1 cellular context compared by ENCODE assay signal in the genomic region with DNA sequence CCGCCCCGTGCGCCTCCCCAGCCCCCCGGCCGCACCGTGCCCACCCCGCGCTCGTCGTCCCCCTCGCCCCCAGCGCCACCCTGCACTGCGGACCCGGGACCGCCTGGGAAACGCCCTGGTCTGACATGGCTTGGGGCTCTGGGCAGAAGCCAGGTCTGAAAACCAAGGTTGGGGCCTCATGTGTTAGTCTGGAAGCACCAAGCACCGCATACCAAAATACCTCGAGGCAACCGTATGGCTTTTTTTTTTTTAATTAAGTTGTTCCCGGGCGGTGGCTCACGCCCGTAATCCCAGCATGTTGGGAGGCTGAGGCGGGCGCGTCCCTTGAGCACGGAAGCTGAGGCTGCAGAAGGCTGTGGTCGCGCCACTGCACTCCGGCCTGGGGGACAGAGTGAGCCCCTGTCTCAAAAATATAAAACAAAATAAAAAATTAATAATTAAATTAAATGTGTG.
A peak's percentile ranks its signal among the peaks of the same experiment; 100 is the strongest.
TF ChIP-seq lines count a peak whose summit lies in the region.

No MANE protein-coding gene starts in this region.

TF ChIP-seq in HepG2, 621 proteins besides CTCF, POLR2A, EP300 and RAD21 (continued from another document):
- TF ChIP-seq, protein P1, sequence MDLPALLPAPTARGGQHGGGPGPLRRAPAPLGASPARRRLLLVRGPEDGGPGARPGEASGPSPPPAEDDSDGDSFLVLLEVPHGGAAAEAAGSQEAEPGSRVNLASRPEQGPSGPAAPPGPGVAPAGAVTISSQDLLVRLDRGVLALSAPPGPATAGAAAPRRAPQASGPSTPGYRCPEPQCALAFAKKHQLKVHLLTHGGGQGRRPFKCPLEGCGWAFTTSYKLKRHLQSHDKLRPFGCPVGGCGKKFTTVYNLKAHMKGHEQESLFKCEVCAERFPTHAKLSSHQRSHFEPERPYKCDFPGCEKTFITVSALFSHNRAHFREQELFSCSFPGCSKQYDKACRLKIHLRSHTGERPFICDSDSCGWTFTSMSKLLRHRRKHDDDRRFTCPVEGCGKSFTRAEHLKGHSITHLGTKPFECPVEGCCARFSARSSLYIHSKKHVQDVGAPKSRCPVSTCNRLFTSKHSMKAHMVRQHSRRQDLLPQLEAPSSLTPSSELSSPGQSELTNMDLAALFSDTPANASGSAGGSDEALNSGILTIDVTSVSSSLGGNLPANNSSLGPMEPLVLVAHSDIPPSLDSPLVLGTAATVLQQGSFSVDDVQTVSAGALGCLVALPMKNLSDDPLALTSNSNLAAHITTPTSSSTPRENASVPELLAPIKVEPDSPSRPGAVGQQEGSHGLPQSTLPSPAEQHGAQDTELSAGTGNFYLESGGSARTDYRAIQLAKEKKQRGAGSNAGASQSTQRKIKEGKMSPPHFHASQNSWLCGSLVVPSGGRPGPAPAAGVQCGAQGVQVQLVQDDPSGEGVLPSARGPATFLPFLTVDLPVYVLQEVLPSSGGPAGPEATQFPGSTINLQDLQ (CRISPR knock-in tag; IDR thresholded peaks at IDR 0.05): 0 out of 2 replicates have a peak, but pooled peaks have one; percentile 26
- TF ChIP-seq IKZF4 (CRISPR knock-in tag; IDR thresholded peaks at IDR 0.05; ENCODE audit: borderline replicate concordance, low read depth, not compliant biosample characterization): no peak
- 0 out of 2 replicates have a peak, but pooled peaks have one; percentile 1 for TF ChIP-seq EHMT2 (IDR thresholded peaks at IDR 0.05; ENCODE audit: borderline replicate concordance, low read depth, low read length)
- no peak for TF ChIP-seq ZBTB42 (CRISPR knock-in tag; IDR thresholded peaks at IDR 0.05)
- TF ChIP-seq PATZ1 (CRISPR knock-in tag; IDR thresholded peaks at IDR 0.05): peak; percentile 27; the same call in 1 of the 2 replicates
- TF ChIP-seq MED8 (CRISPR knock-in tag; IDR thresholded peaks at IDR 0.05; ENCODE audit: insufficient replicate concordance): no peak
- TF ChIP-seq ZNF20 (CRISPR knock-in tag; IDR thresholded peaks at IDR 0.05): 0 out of 2 replicates have a peak, but pooled peaks have one; percentile 16
- TF ChIP-seq PLSCR1 (CRISPR knock-in tag; IDR thresholded peaks at IDR 0.05; ENCODE audit: borderline replicate concordance): no peak
- no peak for TF ChIP-seq TBL1XR1 (IDR thresholded peaks at IDR 0.05; ENCODE audit: borderline replicate concordance, low read length, partially characterized antibody)
- TF ChIP-seq ZFP82 (CRISPR knock-in tag; IDR thresholded peaks at IDR 0.05; ENCODE audit: borderline replicate concordance): peak; percentile 3; the same call in 1 of the 2 replicates
- 0 out of 2 replicates have a peak, but pooled peaks have one; percentile 17 for TF ChIP-seq ELF4 (CRISPR knock-in tag; IDR thresholded peaks at IDR 0.05; ENCODE audit: borderline replicate concordance)
- TF ChIP-seq NR2C2 (CRISPR knock-in tag; IDR thresholded peaks at IDR 0.05; ENCODE audit: borderline replicate concordance): no peak
- TF ChIP-seq POLR2AphosphoS5 (IDR thresholded peaks at IDR 0.05; ENCODE audit: low read depth, low read length): peak; percentile 53; the same call in 1 of the 2 replicates
- no peak for TF ChIP-seq ZFP36 (IDR thresholded peaks at IDR 0.05; ENCODE audit: borderline replicate concordance, low read depth, low read length, partially characterized antibody)
- TF ChIP-seq, protein P2, sequence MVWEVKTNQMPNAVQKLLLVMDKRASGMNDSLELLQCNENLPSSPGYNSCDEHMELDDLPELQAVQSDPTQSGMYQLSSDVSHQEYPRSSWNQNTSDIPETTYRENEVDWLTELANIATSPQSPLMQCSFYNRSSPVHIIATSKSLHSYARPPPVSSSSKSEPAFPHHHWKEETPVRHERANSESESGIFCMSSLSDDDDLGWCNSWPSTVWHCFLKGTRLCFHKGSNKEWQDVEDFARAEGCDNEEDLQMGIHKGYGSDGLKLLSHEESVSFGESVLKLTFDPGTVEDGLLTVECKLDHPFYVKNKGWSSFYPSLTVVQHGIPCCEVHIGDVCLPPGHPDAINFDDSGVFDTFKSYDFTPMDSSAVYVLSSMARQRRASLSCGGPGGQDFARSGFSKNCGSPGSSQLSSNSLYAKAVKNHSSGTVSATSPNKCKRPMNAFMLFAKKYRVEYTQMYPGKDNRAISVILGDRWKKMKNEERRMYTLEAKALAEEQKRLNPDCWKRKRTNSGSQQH (CRISPR knock-in tag; IDR thresholded peaks at IDR 0.05; ENCODE audit: low read depth): no peak
- peak; percentile 36 for TF ChIP-seq HNRNPL (IDR thresholded peaks at IDR 0.05; ENCODE audit: low read depth, low read length)
- no peak for TF ChIP-seq SIN3B (IDR thresholded peaks at IDR 0.05; ENCODE audit: low read length)
- 0 out of 2 replicates have a peak, but pooled peaks have one; percentile 4 for TF ChIP-seq BRD4 (CRISPR knock-in tag; IDR thresholded peaks at IDR 0.05)
- TF ChIP-seq ZC3H4 (CRISPR knock-in tag; IDR thresholded peaks at IDR 0.05; ENCODE audit: borderline replicate concordance): peak; percentile 75; the same call in 1 of the 2 replicates
- 0 out of 2 replicates have a peak, but pooled peaks have one; percentile 1 for TF ChIP-seq ZNF484 (CRISPR knock-in tag; IDR thresholded peaks at IDR 0.05; ENCODE audit: borderline replicate concordance, low read depth)
- TF ChIP-seq POLR2G (IDR thresholded peaks at IDR 0.05; ENCODE audit: low read depth, low read length): peak; percentile 48; the same call in 1 of the 2 replicates
- TF ChIP-seq, protein P3, sequence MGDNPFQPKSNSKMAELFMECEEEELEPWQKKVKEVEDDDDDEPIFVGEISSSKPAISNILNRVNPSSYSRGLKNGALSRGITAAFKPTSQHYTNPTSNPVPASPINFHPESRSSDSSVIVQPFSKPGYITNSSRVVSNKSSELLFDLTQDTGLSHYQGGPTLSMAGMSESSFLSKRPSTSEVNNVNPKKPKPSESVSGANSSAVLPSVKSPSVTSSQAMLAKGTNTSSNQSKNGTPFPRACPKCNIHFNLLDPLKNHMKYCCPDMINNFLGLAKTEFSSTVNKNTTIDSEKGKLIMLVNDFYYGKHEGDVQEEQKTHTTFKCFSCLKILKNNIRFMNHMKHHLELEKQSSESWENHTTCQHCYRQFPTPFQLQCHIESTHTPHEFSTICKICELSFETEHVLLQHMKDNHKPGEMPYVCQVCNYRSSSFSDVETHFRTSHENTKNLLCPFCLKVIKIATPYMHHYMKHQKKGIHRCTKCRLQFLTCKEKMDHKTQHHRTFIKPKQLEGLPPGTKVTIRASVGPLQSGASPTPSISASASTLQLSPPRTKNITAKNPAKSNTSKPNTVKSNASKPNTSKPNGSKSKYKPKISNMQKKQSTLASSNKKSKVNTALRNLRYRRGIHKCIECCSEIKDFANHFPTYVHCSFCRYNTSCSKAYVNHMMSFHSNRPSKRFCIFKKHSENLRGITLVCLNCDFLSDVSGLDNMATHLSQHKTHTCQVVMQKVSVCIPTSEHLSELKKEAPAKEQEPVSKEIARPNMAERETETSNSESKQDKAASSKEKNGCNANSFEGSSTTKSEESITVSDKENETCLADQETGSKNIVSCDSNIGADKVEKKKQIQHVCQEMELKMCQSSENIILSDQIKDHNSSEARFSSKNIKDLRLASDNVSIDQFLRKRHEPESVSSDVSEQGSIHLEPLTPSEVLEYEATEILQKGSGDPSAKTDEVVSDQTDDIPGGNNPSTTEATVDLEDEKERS (CRISPR knock-in tag; IDR thresholded peaks at IDR 0.05): no peak
- TF ChIP-seq SNAI1 (CRISPR knock-in tag; IDR thresholded peaks at IDR 0.05; ENCODE audit: borderline replicate concordance): 0 out of 2 replicates have a peak, but pooled peaks have one; percentile 8
- TF ChIP-seq RFXAP (CRISPR knock-in tag; IDR thresholded peaks at IDR 0.05; ENCODE audit: borderline replicate concordance): no peak
TF ChIP-seq in HepG2: peak in this region for 16.
